ENCODE assay signal across 21 cellular contexts in genomic region chr13:64855506-64855905, GRCh38.
DNase-seq lines count a peak whose midpoint lies in the region; ATAC-seq, FAIRE-seq and TF ChIP-seq lines count a peak whose summit lies in the region.
"Had no signal": no experiment of that assay in that cellular context is flagged by ENCODE, and none has a peak within 500 bp of the region (broad histone marks: within the 10 kb centered on the region; RNA-seq: fewer than 3 reads in every experiment).

No MANE protein-coding gene starts in this region.

- H3K4me3 ChIP-seq in endothelial cell of umbilical vein (replicated peaks in 1 of 3; ENCODE audit: insufficient read depth in 1 of 3, low read depth in 1 of 3, low read length in 3 of 3) (no peak overlapping the region), retinal pigment epithelial cell (ENCODE audit: low read length) (no peak overlapping the region)
- H3K4me3 ChIP-seq: A549, body of pancreas, heart right ventricle, neural progenitor cell had no signal

- FAIRE-seq in endothelial cell of umbilical vein (lab: Jason Lieb, UNC) = no peak
- FAIRE-seq: A549, TTC549 had no signal

- POLR2A ChIA-PET in endothelial cell of umbilical vein (lab: Charles Lee) = no interaction called here

- peaks cover 4% of the 10 kb centered on the region for H3K4me1 ChIP-seq in endothelial cell of umbilical vein (ENCODE audit: control insufficient read depth, extremely low read depth, insufficient read depth, low read length)
- H3K4me1 ChIP-seq: A549, body of pancreas, heart right ventricle, neural progenitor cell had no signal

- H3K27ac ChIP-seq in endothelial cell of umbilical vein (ENCODE audit: insufficient read depth, low read depth, low read length) = no peak overlapping the region
- H3K27ac ChIP-seq: A549, body of pancreas, heart right ventricle, neural progenitor cell had no signal

- H3K27me3 Mint-ChIP-seq in activated T-cell treated with anti-CD3 and anti-CD28 coated beads, Interleukin-2, amount 50 U/mL, for 4 hours (ENCODE audit: low read depth) = no peaks in the 10 kb centered on the region
- H3K27me3 Mint-ChIP-seq: CD4-positive, alpha-beta T cell had no signal

- BruUV-seq in endothelial cell of umbilical vein (replicated peaks; lab: Mats Ljungman, UMichigan) = no TSS peak

- H3K9ac ChIP-seq in endothelial cell of umbilical vein (replicated peaks; ENCODE audit: extremely low read depth, insufficient read depth, low read length) = no peak overlapping the region
- H3K9ac ChIP-seq: neural progenitor cell had no signal

- CTCF ChIA-PET in endothelial cell of umbilical vein (lab: Charles Lee) = interaction anchor here (0.6 kb wide), 1 partner anchor 13 kb away, joined by 3 read pairs; no protein-coding TSS in a partner anchor

- no peak for TF ChIP-seq POLR2A in endothelial cell of umbilical vein (IDR thresholded peaks at IDR 0.05; ENCODE audit: low read depth, low read length)

- no peaks in the 10 kb centered on the region for H3K9me3 ChIP-seq in endothelial cell of umbilical vein (replicated peaks; ENCODE audit: control insufficient read depth, insufficient read depth, low read length)
- H3K9me3 ChIP-seq: A549, body of pancreas had no signal

- no peak for ATAC-seq in activated T-cell treated with anti-CD3 and anti-CD28 coated beads, Interleukin-2, amount 50 U/mL, for 4 hours
- ATAC-seq in GM21737 (IDR thresholded peaks at IDR 0.05; ENCODE audit: unreplicated experiment) = no peak
- ATAC-seq: A549, body of pancreas, heart right ventricle, Panc1 had no signal

- no peak for TF ChIP-seq CTCF in endothelial cell of umbilical vein (IDR thresholded peaks at IDR 0.05; ENCODE audit: extremely low read depth in 1 of 2, insufficient read depth in 1 of 2, low read depth in 1 of 2, low read length in 2 of 2)
- TF ChIP-seq CTCF in retinal pigment epithelial cell (conservative IDR thresholded peaks at IDR 0.05; ENCODE audit: low read depth, low read length) = no peak

- dilution Hi-C loops in endothelial cell of umbilical vein (cut with MboI; ENCODE audit: extremely low pct_ligation_motif_present, low sequenced_read_pairs) = no loop called here

- DNase-seq in NCI-H748 (lab: John Stamatoyannopoulos, UW; ENCODE audit: unreplicated experiment) (peak; percentile 19), NCI-H748 treated with DMSO at 0.1 percent for 48 hours (lab: John Stamatoyannopoulos, UW) (no peak), OCI-M1 (lab: John Stamatoyannopoulos, UW) (peak; percentile 83), endothelial cell of umbilical vein (ENCODE audit: low read depth, low spot score) (peak; percentile 78), retinal pigment epithelial cell (ENCODE audit: low read depth) (peak; percentile 11), amygdala (lab: John Stamatoyannopoulos, UW) (no peak)
- no peak for DNase-seq in activated T-cell treated with anti-CD3 and anti-CD28 coated beads, Interleukin-2, amount 50 U/mL, for 4 hours
- DNase-seq: activated CD4-positive, alpha-beta T cell treated with anti-CD3 and anti-CD28 coated beads, Interleukin-2, amount 50 U/mL, for 1 hour; activated naive CD4-positive, alpha-beta T cell treated with Interleukin-2 at 50 U/mL for 16 hours; body of pancreas; CD4-positive, alpha-beta T cell; heart right ventricle; islet precursor cell; NCI-H187 treated with DMSO at 0.1 percent for 48 hours; NCI-H510A treated with DMSO at 0.1 percent for 48 hours; stimulated activated naive CD4-positive, alpha-beta T cell had no signal

- no peak overlapping the region for H3K4me3 Mint-ChIP-seq in activated T-cell treated with anti-CD3 and anti-CD28 coated beads, Interleukin-2, amount 50 U/mL, for 4 hours
- H3K4me3 Mint-ChIP-seq: CD4-positive, alpha-beta T cell; neural progenitor cell had no signal

- no peaks in the 10 kb centered on the region for H3K36me3 Mint-ChIP-seq in activated T-cell treated with anti-CD3 and anti-CD28 coated beads, Interleukin-2, amount 50 U/mL, for 4 hours (ENCODE audit: insufficient read depth)
- H3K36me3 Mint-ChIP-seq: neural progenitor cell had no signal

- H3K79me2 ChIP-seq in endothelial cell of umbilical vein (ENCODE audit: control insufficient read depth, insufficient read depth, low read length) = no peaks in the 10 kb centered on the region

- H3K9me3 Mint-ChIP-seq in activated T-cell treated with anti-CD3 and anti-CD28 coated beads, Interleukin-2, amount 50 U/mL, for 4 hours = peaks cover 16% of the 10 kb centered on the region
- H3K9me3 Mint-ChIP-seq: neural progenitor cell had no signal

- no peaks in the 10 kb centered on the region for H3K4me1 Mint-ChIP-seq in activated T-cell treated with anti-CD3 and anti-CD28 coated beads, Interleukin-2, amount 50 U/mL, for 4 hours (ENCODE audit: low read depth)

- H3K9me1 ChIP-seq in endothelial cell of umbilical vein (replicated peaks; ENCODE audit: control insufficient read depth, extremely low read depth, insufficient read depth, low read length) = no peaks in the 10 kb centered on the region

- intact Hi-C loops in endothelial cell of umbilical vein (cut with micrococcal nuclease) = no loop called here

- H4K20me1 ChIP-seq in endothelial cell of umbilical vein (replicated peaks; ENCODE audit: control insufficient read depth, extremely low read depth, insufficient read depth, low read length) = no peaks in the 10 kb centered on the region

- no peaks in the 10 kb centered on the region for H3K36me3 ChIP-seq in endothelial cell of umbilical vein (ENCODE audit: control insufficient read depth in 2 of 2, extremely low read depth in 1 of 2, insufficient read depth in 2 of 2, low read length in 2 of 2)
- H3K36me3 ChIP-seq: heart right ventricle, neural progenitor cell had no signal

- H2AFZ ChIP-seq in endothelial cell of umbilical vein (ENCODE audit: low read depth, low read length) = peak overlapping the region; percentile 42
- H2AFZ ChIP-seq: neural progenitor cell had no signal

- H3K4me2 ChIP-seq in endothelial cell of umbilical vein (ENCODE audit: insufficient read depth, low read length) = no peak overlapping the region
- H3K4me2 ChIP-seq: A549, neural progenitor cell had no signal

- no peaks in the 10 kb centered on the region for H3K27me3 ChIP-seq in endothelial cell of umbilical vein (ENCODE audit: control insufficient read depth in 2 of 2, insufficient read depth in 2 of 2, low read length in 2 of 2)
- H3K27me3 ChIP-seq: body of pancreas, heart right ventricle, neural progenitor cell had no signal

TF ChIP-seq in endothelial cell of umbilical vein, 7 proteins besides CTCF, POLR2A, EP300 and RAD21:
- TF ChIP-seq POLR2AphosphoS5 (IDR thresholded peaks at IDR 0.05; ENCODE audit: insufficient read depth, low read depth, low read length) (no peak), MYC (IDR thresholded peaks at IDR 0.05; ENCODE audit: low read depth, low read length) (no peak), FOS (IDR thresholded peaks at IDR 0.05; ENCODE audit: borderline replicate concordance, insufficient read depth, low read length) (no peak), EZH2 (IDR thresholded peaks at IDR 0.05; ENCODE audit: borderline replicate concordance, low read depth, low read length, severe bottlenecking) (no peak), GATA2 (IDR thresholded peaks at IDR 0.05; ENCODE audit: insufficient read depth, insufficient read length, low read depth, low read length) (no peak), MAX (IDR thresholded peaks at IDR 0.05; ENCODE audit: insufficient read depth, insufficient read length) (no peak), JUN (IDR thresholded peaks at IDR 0.05; ENCODE audit: borderline replicate concordance, insufficient read depth, insufficient read length, low read depth) (no peak)

Comparison
In these comparisons a context has a peak if more than half of its experiments do, and no peak if none do; other contexts are left out.
1. DNase-seq: peak in NCI-H748 (single experiment), OCI-M1 (single experiment), endothelial cell of umbilical vein (single experiment) and retinal pigment epithelial cell (single experiment); none in NCI-H748 treated with DMSO at 0.1 percent for 48 hours (single experiment), activated T-cell treated with anti-CD3 and anti-CD28 coated beads, Interleukin-2, amount 50 U/mL, for 4 hours (single experiment) and amygdala (0 of 56).